10 cellular contexts compared by ENCODE assay signal in genomic region chr7:140983802-140984201, GRCh38. TPM values are rescaled to one million over a fixed set of nuclear protein-coding genes. Genes with fewer than 3 reads are reported as not detected.
DNase-seq lines count a peak whose midpoint lies in the region; ATAC-seq and TF ChIP-seq lines count a peak whose summit lies in the region.
"Had no signal": no experiment of that assay in that cellular context is flagged by ENCODE, and none has a peak within 500 bp of the region (broad histone marks: within the 10 kb centered on the region; RNA-seq: fewer than 3 reads in every experiment).

No MANE protein-coding gene starts in this region.

- H3K27ac ChIP-seq in caudate nucleus (ENCODE audit: low read depth, low read length), result no peak overlapping the region

- peaks cover 6% of the 10 kb centered on the region for H3K27me3 Mint-ChIP-seq in mesothelial cell of epicardium (ENCODE audit: low read depth)

- H3K27ac Mint-ChIP-seq in mesothelial cell of epicardium, result no peak overlapping the region

- no peaks in the 10 kb centered on the region for H3K36me3 Mint-ChIP-seq in mesothelial cell of epicardium

- H3K4me1 Mint-ChIP-seq in mesothelial cell of epicardium, result no peaks in the 10 kb centered on the region

- intact Hi-C loops in Right ventricle myocardium inferior (cut with DNase I), result no loop called here

- no peak overlapping the region for H3K4me3 Mint-ChIP-seq in mesothelial cell of epicardium

- peak; percentile 18 for DNase-seq in GM10266 (ENCODE audit: extremely low spot score)
- DNase-seq in amniotic epithelial cell (ENCODE audit: low read depth), result peak; percentile 5
- DNase-seq in mesothelial cell of epicardium (ENCODE audit: low spot score in 2 of 2, unreplicated experiment in 2 of 2), result no peak
- DNase-seq in Right ventricle myocardium inferior (ENCODE audit: missing footprints), result no peak
- no peak for DNase-seq in caudate nucleus (lab: John Stamatoyannopoulos, UW)
- no peak for DNase-seq in amygdala (lab: John Stamatoyannopoulos, UW)
- DNase-seq: activated CD4-positive, alpha-beta T cell treated with anti-CD3 and anti-CD28 coated beads, Interleukin-2, amount 50 U/mL, for 48 hours; stimulated activated CD4-positive, alpha-beta T cell treated with anti-CD3 and anti-CD28 coated beads, Interleukin-15, amount 100 ng/mL, for 24 hours had no signal

- TF ChIP-seq CTCF in GM10266 (IDR thresholded peaks at IDR 0.05; ENCODE audit: control insufficient read depth, insufficient read depth, low read depth, missing control alignments) (peak; percentile 41), LNCAP (IDR thresholded peaks at IDR 0.05) (peak; percentile 69), mesothelial cell of epicardium (IDR thresholded peaks at IDR 0.05; ENCODE audit: unreplicated experiment) (peak; percentile 21)

- ATAC-seq in Right ventricle myocardium inferior, result no peak
- ATAC-seq in GM18907 (IDR thresholded peaks at IDR 0.05; ENCODE audit: unreplicated experiment), result no peak

- H3K9me3 Mint-ChIP-seq in mesothelial cell of epicardium, result peaks cover 4% of the 10 kb centered on the region

RNA-seq across cellular contexts. Expression of gene MRPS33, which starts 30.9 kb away (rescaled TPM):
- total RNA-seq in mesothelial cell of epicardium (41.5 to 42.2 TPM (median 41.6 TPM) in 3 replicates), Right ventricle myocardium inferior (122 TPM)

RNA-seq across cellular contexts. Expression of gene BRAF, which starts 59.1 kb away (rescaled TPM):
- total RNA-seq in mesothelial cell of epicardium (43.6 to 44.8 TPM (median 44.6 TPM) in 3 replicates), Right ventricle myocardium inferior (16.8 TPM)

Comparison
In these comparisons a context has a peak if more than half of its experiments do, and no peak if none do; other contexts are left out.
1. DNase-seq: peak in GM10266 (single experiment) and amniotic epithelial cell (single experiment); none in mesothelial cell of epicardium (0 of 2), Right ventricle myocardium inferior (single experiment), caudate nucleus (0 of 61) and amygdala (0 of 56).
2. Peak in every context shown above with its lines, with median percentiles within 50 percentile points of each other: CTCF ChIP-seq.